Comparison of ENCODE assay signal across 12 cellular contexts in genomic region chr1:247447162-247447909, GRCh38. TPM values are rescaled to one million over a fixed set of nuclear protein-coding genes. Genes with fewer than 3 reads are reported as not detected.
DNase-seq lines count a peak whose midpoint lies in the region; ATAC-seq, FAIRE-seq and TF ChIP-seq lines count a peak whose summit lies in the region.
"Had no signal": no experiment of that assay in that cellular context is flagged by ENCODE, and none has a peak within 500 bp of the region (broad histone marks: within the 10 kb centered on the region; RNA-seq: fewer than 3 reads in every experiment).

No MANE protein-coding gene starts in this region.

- no peaks in the 10 kb centered on the region for H3K36me3 ChIP-seq in Panc1 (ENCODE audit: control insufficient read depth, insufficient read depth, low read length)
- no peaks in the 10 kb centered on the region for H3K36me3 ChIP-seq in osteoblast (ENCODE audit: insufficient read depth, low read length)
- H3K36me3 ChIP-seq: Peyer's patch, transverse colon had no signal

- no peaks in the 10 kb centered on the region for H3K79me2 ChIP-seq in osteoblast (ENCODE audit: insufficient read depth, low read length)

- intact Hi-C loops in Panc1 (cut with micrococcal nuclease; ENCODE audit: unreplicated experiment): no loop called here
- intact Hi-C loops in activated CD4-positive, alpha-beta T cell treated with anti-CD3 and anti-CD28 coated beads for 36 hours (cut with DNase I, micrococcal nuclease): no loop called here
- intact Hi-C loops in lower leg skin (cut with DNase I; ENCODE audit: low total_unique reads): no loop called here

- H4K20me1 ChIP-seq in osteoblast (ENCODE audit: insufficient read depth, low read length): no peaks in the 10 kb centered on the region

- H3K4me3 Mint-ChIP-seq in activated CD4-positive, alpha-beta T cell treated with anti-CD3 and anti-CD28 coated beads for 36 hours: no peak overlapping the region
- H3K4me3 Mint-ChIP-seq: activated naive CD4-positive, alpha-beta T cell treated with anti-CD3 and anti-CD28 coated beads, Interleukin-2, amount 10 ng/mL, durations not matched to agents 7 days and 5 days had no signal

- H3K27me3 Mint-ChIP-seq in activated CD4-positive, alpha-beta T cell treated with anti-CD3 and anti-CD28 coated beads for 36 hours: no peaks in the 10 kb centered on the region
- H3K27me3 Mint-ChIP-seq: activated naive CD4-positive, alpha-beta T cell treated with anti-CD3 and anti-CD28 coated beads, Interleukin-2, amount 10 ng/mL, durations not matched to agents 7 days and 5 days had no signal

- TF ChIP-seq EP300 in A549 (IDR thresholded peaks at IDR 0.05): no peak

- no peak overlapping the region for H3K27ac Mint-ChIP-seq in activated CD4-positive, alpha-beta T cell treated with anti-CD3 and anti-CD28 coated beads for 36 hours
- H3K27ac Mint-ChIP-seq: activated naive CD4-positive, alpha-beta T cell treated with anti-CD3 and anti-CD28 coated beads, Interleukin-2, amount 10 ng/mL, durations not matched to agents 7 days and 5 days had no signal

- BruUV-seq in Panc1 (replicated peaks; lab: Mats Ljungman, UMichigan): no TSS peak

- POLR2A ChIA-PET in A549 (lab: Yijun Ruan, JAX) (interaction anchor here (0.6 to 0.8 kb wide), 3 partner anchors 32 to 237 kb away, joined by 3 to 6 read pairs (median 4); no protein-coding TSS in a partner anchor), Panc1 (lab: Charles Lee) (interaction anchor here (1.1 kb wide), 1 partner anchor 53 kb away, joined by 4 read pairs; no protein-coding TSS in a partner anchor)
- POLR2A ChIA-PET in activated CD4-positive, alpha-beta T cell treated with anti-CD3 and anti-CD28 coated beads for 36 hours (lab: Charles Lee): no interaction called here

- peak overlapping the region; percentile 76 for H3K4me2 ChIP-seq in A549
- peak overlapping the region; percentile 74 for H3K4me2 ChIP-seq in osteoblast (ENCODE audit: insufficient read depth, low read length)

- peak overlapping the region; percentile 44 to 75; a peak in 5 of 6 replicates for H3K27ac ChIP-seq in A549
- H3K27ac ChIP-seq in Panc1 (ENCODE audit: low read length): peak overlapping the region; percentile 86
- H3K27ac ChIP-seq in osteoblast (ENCODE audit: low read depth, low read length): no peak overlapping the region

- ATAC-seq in A549 (no peak), Panc1 (no peak), HG03354 (IDR thresholded peaks at IDR 0.05; ENCODE audit: poor library complexity, severe bottlenecking, unreplicated experiment) (no peak)
- no peak for ATAC-seq in activated CD4-positive, alpha-beta T cell treated with anti-CD3 and anti-CD28 coated beads for 36 hours

- in situ Hi-C loops in Panc1 (cut with HindIII; ENCODE audit: low pct_unique_long_range_greater_than_20kb, low sequenced_read_pairs): no loop called here

- H3K9me3 ChIP-seq in A549: peaks cover 9% of the 10 kb centered on the region; the same call in 2 of the 3 replicates
- H3K9me3 ChIP-seq in Panc1 (ENCODE audit: control insufficient read depth, insufficient read depth, low read depth, low read length): no peaks in the 10 kb centered on the region
- no peaks in the 10 kb centered on the region for H3K9me3 ChIP-seq in osteoblast (ENCODE audit: low read depth, low read length)
- H3K9me3 ChIP-seq: Peyer's patch, transverse colon had no signal

- TF ChIP-seq POLR2A in A549 (IDR thresholded peaks at IDR 0.05; ENCODE audit: low read length) (no peak), lower leg skin (IDR thresholded peaks at IDR 0.05) (no peak)

- H3K27me3 ChIP-seq in Panc1 (ENCODE audit: control insufficient read depth, insufficient read depth, low read length) (peaks cover 2% of the 10 kb centered on the region), osteoblast (ENCODE audit: insufficient read depth, low read length) (no peaks in the 10 kb centered on the region)
- H3K27me3 ChIP-seq: Peyer's patch, transverse colon had no signal

- CTCF ChIA-PET in A549 (lab: Yijun Ruan, JAX): no interaction called here
- CTCF ChIA-PET in Panc1 (lab: Charles Lee): interaction anchor here (0.6 to 0.7 kb wide), 2 partner anchors 12 to 15 kb away, joined by 6 to 9 read pairs; no protein-coding TSS in a partner anchor
- CTCF ChIA-PET in activated CD4-positive, alpha-beta T cell treated with anti-CD3 and anti-CD28 coated beads for 36 hours (lab: Charles Lee): interaction anchor here (0.6 to 1.6 kb wide), 2 partner anchors 8 to 52 kb away, joined by 3 to 4 read pairs; no protein-coding TSS in a partner anchor

- no peak for DNase-seq in A549 (ENCODE audit: low read depth in 1 of 2, low spot score in 1 of 2)
- no peak for DNase-seq in Panc1 (ENCODE audit: low read depth, low spot score)
- no peak for DNase-seq in fibroblast of villous mesenchyme (ENCODE audit: low read depth)
- no peak for DNase-seq in osteoblast (ENCODE audit: insufficient read length, low spot score, missing footprints)
- no peak for DNase-seq in activated CD4-positive, alpha-beta T cell treated with anti-CD3 and anti-CD28 coated beads for 36 hours
- DNase-seq in NCI-H1092 (lab: John Stamatoyannopoulos, UW): no peak
- no peak for DNase-seq in lower leg skin (ENCODE audit: low spot score in 2 of 2)
- DNase-seq: NCI-H2081 treated with DMSO at 0.1 percent for 48 hours had no signal

- WGBS in A549 (ENCODE audit: missing lambda C conversion rate): 33% methylated on average over 7 of the region's 7 CpGs
- WGBS in lower leg skin, 2 donors: 81 to 86% methylated on average over 7 of the region's 7 CpGs

- H3K4me1 ChIP-seq in A549 (no peaks in the 10 kb centered on the region), Panc1 (ENCODE audit: control insufficient read depth, insufficient read depth, low read length) (no peaks in the 10 kb centered on the region), osteoblast (ENCODE audit: insufficient read depth, low read length) (peaks cover 6% of the 10 kb centered on the region)
- H3K4me1 ChIP-seq: Peyer's patch had no signal

- TF ChIP-seq CTCF in A549 (IDR thresholded peaks at IDR 0.05) (no peak), Panc1 (IDR thresholded peaks at IDR 0.05) (no peak), fibroblast of villous mesenchyme (IDR thresholded peaks at IDR 0.05; ENCODE audit: insufficient read depth, low read depth, low read length) (no peak), osteoblast (IDR thresholded peaks at IDR 0.05; ENCODE audit: extremely low read depth, low read depth, low read length) (no peak), lower leg skin (IDR thresholded peaks at IDR 0.05) (no peak)

- no peak for TF ChIP-seq RAD21 in A549 (conservative IDR thresholded peaks at IDR 0.05 in 1 of 2, IDR thresholded peaks at IDR 0.05 in 1 of 2)

- H3K4me1 Mint-ChIP-seq in activated CD4-positive, alpha-beta T cell treated with anti-CD3 and anti-CD28 coated beads for 36 hours: no peaks in the 10 kb centered on the region

- H3K9me3 Mint-ChIP-seq in activated CD4-positive, alpha-beta T cell treated with anti-CD3 and anti-CD28 coated beads for 36 hours (ENCODE audit: low read depth): no peaks in the 10 kb centered on the region
- H3K9me3 Mint-ChIP-seq: activated naive CD4-positive, alpha-beta T cell treated with anti-CD3 and anti-CD28 coated beads, Interleukin-2, amount 10 ng/mL, durations not matched to agents 7 days and 5 days had no signal

- H2AFZ ChIP-seq in osteoblast (ENCODE audit: low read length): peak overlapping the region; percentile 100

- H3K4me3 ChIP-seq in A549 (peak overlapping the region; percentile 43), Panc1 (ENCODE audit: low read depth in 2 of 2, low read length in 2 of 2) (peak overlapping the region; percentile 45 to 60), fibroblast of villous mesenchyme (ENCODE audit: low read depth, low read length) (peak overlapping the region; percentile 60), osteoblast (ENCODE audit: insufficient read depth, low read length) (peak overlapping the region; percentile 73), lower leg skin (ENCODE audit: low read depth, poor library complexity, severe bottlenecking) (no peak overlapping the region)

- FAIRE-seq in A549 (lab: Jason Lieb, UNC): no peak

- H3K36me3 Mint-ChIP-seq in activated CD4-positive, alpha-beta T cell treated with anti-CD3 and anti-CD28 coated beads for 36 hours (ENCODE audit: low read depth): peaks cover 21% of the 10 kb centered on the region

TF ChIP-seq in A549, 52 proteins besides CTCF, POLR2A, EP300 and RAD21 (continues in another document):
- TF ChIP-seq KDM5A (IDR thresholded peaks at IDR 0.05) (no peak), POLR2AphosphoS2 (conservative IDR thresholded peaks at IDR 0.05; ENCODE audit: low read length) (no peak), ZFP36 (IDR thresholded peaks at IDR 0.05; ENCODE audit: borderline replicate concordance, partially characterized antibody) (no peak)

RNA-seq across cellular contexts. Expression of gene OR2B11, which starts 10.6 kb away (rescaled TPM):
- polyA plus RNA-seq in A549 (2011; rRNA removed) (not detected in 2 replicates), A549 (2017; fragmentation: RNase III; extraction: RNeasy Plus Mini Kit Qiagen cat#74134 plus additional on column Dnase treatment) (not detected in 3 replicates)
- not detected in 2 replicates for polyA plus RNA-seq in A549 (2012; cell fraction: cytosol; rRNA removed)
- not detected in 2 replicates for polyA plus RNA-seq in A549 (2012; cell fraction: nucleus; rRNA removed)
- polyA minus RNA-seq in A549 (2011; rRNA and poly(A)+ RNA removed): not detected in 2 replicates
- total RNA-seq in Panc1 (2021; ENCODE audit: unreplicated experiment) (not detected), fibroblast of villous mesenchyme (not detected in 2 replicates), osteoblast (not detected in 2 replicates), lower leg skin (not detected)
- not detected for polyA plus RNA-seq in Panc1 (2012; ENCODE audit: insufficient read length)
- total RNA-seq in activated CD4-positive, alpha-beta T cell treated with anti-CD3 and anti-CD28 coated beads for 36 hours: not detected
- total RNA-seq: Peyer's patch, transverse colon had no signal

RNA-seq across cellular contexts. Expression of gene NLRP3, which starts 31.4 kb away (rescaled TPM):
- polyA plus RNA-seq in A549 (2011; rRNA removed) (not detected in 2 replicates), A549 (2017; fragmentation: RNase III; extraction: RNeasy Plus Mini Kit Qiagen cat#74134 plus additional on column Dnase treatment) (not detected in 3 replicates)
- not detected in 2 replicates for polyA plus RNA-seq in A549 (2012; cell fraction: cytosol; rRNA removed)
- not detected in 2 replicates for polyA plus RNA-seq in A549 (2012; cell fraction: nucleus; rRNA removed)
- not detected in 2 replicates for polyA minus RNA-seq in A549 (2011; rRNA and poly(A)+ RNA removed)
- total RNA-seq in Panc1 (2021; ENCODE audit: unreplicated experiment) (0.33 TPM), fibroblast of villous mesenchyme (0.43 and 0.97 TPM in 2 replicates), osteoblast (0.36 and 0.59 TPM in 2 replicates), lower leg skin (1 to 10 TPM in 1 of 4 donors, under 1 TPM in 3; 0.13 to 1.2 (median 0.32) TPM)
- 0.11 TPM for polyA plus RNA-seq in Panc1 (2012; ENCODE audit: insufficient read length)
- 1 to 10 TPM; 1.0 to 1.5 TPM for total RNA-seq in activated CD4-positive, alpha-beta T cell treated with anti-CD3 and anti-CD28 coated beads for 36 hours
